9 cellular contexts compared by ENCODE assay signal in genomic region chr1:37556712-37557196, GRCh38. TPM values are rescaled to one million over a fixed set of nuclear protein-coding genes. Genes with fewer than 3 reads are reported as not detected.
DNase-seq lines count a peak whose midpoint lies in the region; ATAC-seq and TF ChIP-seq lines count a peak whose summit lies in the region.
"Had no signal": no experiment of that assay in that cellular context is flagged by ENCODE, and none has a peak within 500 bp of the region (broad histone marks: within the 10 kb centered on the region; RNA-seq: fewer than 3 reads in every experiment).

DNALI1 (plus strand) TSS chr1:37556940; CDS start chr1:37556995, 55 bp downstream.

- no peak within 1 kb of the TSS for H3K27ac ChIP-seq in urinary bladder (ENCODE audit: low read depth)
- H3K27ac ChIP-seq: KMS-11 had no signal

- DNase-seq in DMS53 treated with DMSO at 0.1 percent for 48 hours (lab: John Stamatoyannopoulos, UW; ENCODE audit: unreplicated experiment) (peak; percentile 81), NCI-H1048 (lab: John Stamatoyannopoulos, UW) (peak; percentile 77), fibroblast of pulmonary artery (ENCODE audit: low read depth) (peak; percentile 93), mucosa of descending colon (peak; percentile 79 to 89 (median 84))
- peak; percentile 11 for DNase-seq in activated CD4-positive, alpha-beta T cell treated with anti-CD3 and anti-CD28 coated beads, Interleukin-2, amount 50 U/mL, for 1 hour

- H3K4me3 ChIP-seq in fibroblast of pulmonary artery (replicated peaks; ENCODE audit: low read depth, low read length) (peak within 1 kb of the TSS; percentile 55), mucosa of descending colon (no peak within 1 kb of the TSS), urinary bladder (ENCODE audit: low read depth, low read length) (peak within 1 kb of the TSS; percentile 5)

- H3K4me1 ChIP-seq in mucosa of descending colon (ENCODE audit: low read depth), result peaks cover 18% of the 10 kb centered on the region
- H3K4me1 ChIP-seq in urinary bladder (ENCODE audit: insufficient read depth), result no peaks in the 10 kb centered on the region

- intact Hi-C loops in mucosa of descending colon (cut with DNase I, micrococcal nuclease), result no loop called here

- ATAC-seq in mucosa of descending colon (peak; percentile 86), HG03108 (IDR thresholded peaks at IDR 0.05; ENCODE audit: unreplicated experiment) (no peak), HG03378 (IDR thresholded peaks at IDR 0.05; ENCODE audit: unreplicated experiment) (no peak)

- TF ChIP-seq CTCF in fibroblast of pulmonary artery (IDR thresholded peaks at IDR 0.05; ENCODE audit: low read length, missing control alignments), result no peak
- TF ChIP-seq CTCF in mucosa of descending colon (IDR thresholded peaks at IDR 0.05), result no peak

- H3K9me3 ChIP-seq in mucosa of descending colon, result no peaks in the 10 kb centered on the region

- H3K36me3 ChIP-seq in mucosa of descending colon (ENCODE audit: low read depth) (no peaks in the 10 kb centered on the region), urinary bladder (ENCODE audit: insufficient read depth) (no peaks in the 10 kb centered on the region)

- 7% methylated on average over 31 of the region's 31 CpGs for WGBS in urinary bladder

RNA-seq across cellular contexts. Expression of gene DNALI1, which starts in this region (rescaled TPM):
- 1 to 10 TPM; 3.2 to 9.1 (median 3.6) TPM for total RNA-seq in mucosa of descending colon
- 2.0 TPM for total RNA-seq in urinary bladder
- polyA plus RNA-seq in urinary bladder, result 8.8 TPM

Comparison
In these comparisons a context has a peak if more than half of its experiments do, and no peak if none do; other contexts are left out.
1. DNase-seq: peak in every context shown above with its lines; median percentile 93 in fibroblast of pulmonary artery; 84 in mucosa of descending colon; 81 in DMS53 treated with DMSO at 0.1 percent for 48 hours; 77 in NCI-H1048; 11 in activated CD4-positive, alpha-beta T cell treated with anti-CD3 and anti-CD28 coated beads, Interleukin-2, amount 50 U/mL, for 1 hour.